ENCODE assay signal across 29 cellular contexts in the genomic region with DNA sequence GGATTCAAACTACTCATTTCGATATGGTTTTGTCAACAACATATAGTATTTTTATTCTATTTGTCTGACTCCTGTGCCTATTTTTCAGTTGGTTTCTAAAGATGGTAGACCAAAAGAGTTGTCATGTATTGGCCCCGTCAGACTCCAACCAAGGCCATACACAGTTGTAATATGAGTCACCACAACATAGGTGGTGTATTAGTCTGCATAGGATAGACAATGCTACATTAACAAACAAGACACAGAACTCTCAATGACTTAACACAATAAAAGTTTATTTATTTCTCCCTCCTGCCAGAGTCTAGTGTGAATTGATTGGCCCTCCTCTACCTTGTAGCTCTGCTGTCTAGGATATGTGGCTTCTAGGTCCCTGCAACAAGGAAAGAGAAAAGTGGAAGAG. TPM values are rescaled to one million over a fixed set of nuclear protein-coding genes. Genes with fewer than 3 reads are reported as not detected.
"Had no signal": no experiment of that assay in that cellular context is flagged by ENCODE, and none has a peak within 500 bp of the region (broad histone marks: within the 10 kb centered on the region; RNA-seq: fewer than 3 reads in every experiment).

No MANE protein-coding gene starts in this region.

- H3K4me3 Mint-ChIP-seq: dendritic cell treated with granulocyte-macrophage colony-stimulating factor and Interleukin-4, amounts not matched to agents 40 ng/mL and 50 ng/mL, for 4 days; effector memory CD8-positive, alpha-beta T cell; endodermal cell had no signal

- H3K4me3 ChIP-seq: colonic mucosa, coronary artery, dorsolateral prefrontal cortex, esophagus muscularis mucosa, esophagus squamous epithelium, gastrocnemius medialis, gastroesophageal sphincter, heart left ventricle, heart right ventricle had no signal

- H3K4me1 ChIP-seq: colonic mucosa, esophagus muscularis mucosa, esophagus squamous epithelium, foreskin keratinocyte, gastrocnemius medialis, gastroesophageal sphincter, heart left ventricle, heart right ventricle had no signal

- H3K9me3 Mint-ChIP-seq: dendritic cell treated with granulocyte-macrophage colony-stimulating factor and Interleukin-4, amounts not matched to agents 40 ng/mL and 50 ng/mL, for 4 days; effector memory CD8-positive, alpha-beta T cell; endodermal cell had no signal

- H3K27ac Mint-ChIP-seq: dendritic cell treated with granulocyte-macrophage colony-stimulating factor and Interleukin-4, amounts not matched to agents 40 ng/mL and 50 ng/mL, for 4 days; effector memory CD8-positive, alpha-beta T cell; endodermal cell had no signal

- H3K9me3 ChIP-seq: colonic mucosa, esophagus squamous epithelium, gastrocnemius medialis, gastroesophageal sphincter, heart left ventricle had no signal

- H3K4me1 Mint-ChIP-seq: endodermal cell had no signal

- H3K27me3 ChIP-seq: colonic mucosa, dorsolateral prefrontal cortex, esophagus muscularis mucosa, esophagus squamous epithelium, gastrocnemius medialis, gastroesophageal sphincter had no signal

- ATAC-seq: effector memory CD8-positive, alpha-beta T cell; esophagus mucosa; foreskin keratinocyte; gastrocnemius medialis; gastroesophageal sphincter; heart left ventricle; heart right ventricle had no signal

- DNase-seq: colonic mucosa; cortex of kidney; dermis blood vessel endothelial cell; dorsolateral prefrontal cortex; effector CD4-positive, alpha-beta T cell; effector CD8-positive, alpha-beta T cell; effector memory CD4-positive, alpha-beta T cell; effector memory CD8-positive, alpha-beta T cell; endodermal cell; erythroblast; esophagus squamous epithelium; foreskin keratinocyte; foreskin melanocyte; gastrocnemius medialis; glutamatergic neuron; head of caudate nucleus; heart left ventricle; heart right ventricle had no signal

- FAIRE-seq: colon, endometrium, endothelial cell of umbilical vein, frontal cortex had no signal

- H3K36me3 ChIP-seq: colonic mucosa, esophagus muscularis mucosa, esophagus squamous epithelium, gastrocnemius medialis, gastroesophageal sphincter, heart left ventricle, heart right ventricle had no signal

- H3K27ac ChIP-seq: colonic mucosa, coronary artery, dorsolateral prefrontal cortex, epithelial cell of prostate, esophagus muscularis mucosa, esophagus squamous epithelium, foreskin keratinocyte, gastrocnemius medialis, gastroesophageal sphincter, heart left ventricle, heart right ventricle had no signal

RNA-seq across cellular contexts. Expression of a gene that starts 45.9 kb away (rescaled TPM):
- total RNA-seq: dermis blood vessel endothelial cell, glomerular endothelial cell had no signal
